Comparison of ENCODE assay signal across 1 cellular context in the genomic region with DNA sequence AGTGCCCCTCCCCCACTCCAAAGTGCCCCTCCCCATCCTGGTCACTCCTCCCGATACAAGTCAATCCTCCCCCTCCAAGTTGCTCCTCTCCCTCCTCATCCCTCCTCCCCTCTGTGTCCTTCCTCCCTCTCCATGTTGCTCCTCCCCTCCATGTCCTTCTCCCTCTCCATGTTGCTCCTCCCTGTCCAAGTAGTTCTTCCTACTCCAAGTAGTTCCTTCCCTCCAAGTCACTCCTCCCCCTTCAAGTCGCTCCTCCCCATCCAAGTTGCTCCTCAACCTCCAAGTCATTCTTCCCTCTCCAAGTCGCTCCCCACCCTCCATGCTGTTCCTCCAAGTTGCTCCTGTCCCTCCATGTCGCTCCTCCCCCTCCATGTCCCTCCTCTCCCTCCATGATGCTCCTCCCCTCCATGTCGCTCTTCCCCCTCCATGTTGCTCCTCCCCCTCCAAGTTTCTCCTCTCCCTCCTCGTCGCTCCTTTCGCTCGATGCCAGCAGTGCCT.
TF ChIP-seq lines count a peak whose summit lies in the region.

No MANE protein-coding gene starts in this region.

TF ChIP-seq in HepG2, 621 proteins besides CTCF, POLR2A, EP300 and RAD21:
- TF ChIP-seq HMG20B (CRISPR knock-in tag; conservative IDR thresholded peaks at IDR 0.05) (no peak), ZNF282 (IDR thresholded peaks at IDR 0.05; ENCODE audit: partially characterized antibody) (no peak), PHB2 (IDR thresholded peaks at IDR 0.05; ENCODE audit: partially characterized antibody) (no peak), MIER2 (CRISPR knock-in tag; IDR thresholded peaks at IDR 0.05) (no peak), ZNF263 (CRISPR knock-in tag; IDR thresholded peaks at IDR 0.05) (peak; percentile 76), ZNF660 (CRISPR knock-in tag; IDR thresholded peaks at IDR 0.05; ENCODE audit: borderline replicate concordance, low read depth) (no peak)
